8 cellular contexts compared by ENCODE assay signal in the genomic region with DNA sequence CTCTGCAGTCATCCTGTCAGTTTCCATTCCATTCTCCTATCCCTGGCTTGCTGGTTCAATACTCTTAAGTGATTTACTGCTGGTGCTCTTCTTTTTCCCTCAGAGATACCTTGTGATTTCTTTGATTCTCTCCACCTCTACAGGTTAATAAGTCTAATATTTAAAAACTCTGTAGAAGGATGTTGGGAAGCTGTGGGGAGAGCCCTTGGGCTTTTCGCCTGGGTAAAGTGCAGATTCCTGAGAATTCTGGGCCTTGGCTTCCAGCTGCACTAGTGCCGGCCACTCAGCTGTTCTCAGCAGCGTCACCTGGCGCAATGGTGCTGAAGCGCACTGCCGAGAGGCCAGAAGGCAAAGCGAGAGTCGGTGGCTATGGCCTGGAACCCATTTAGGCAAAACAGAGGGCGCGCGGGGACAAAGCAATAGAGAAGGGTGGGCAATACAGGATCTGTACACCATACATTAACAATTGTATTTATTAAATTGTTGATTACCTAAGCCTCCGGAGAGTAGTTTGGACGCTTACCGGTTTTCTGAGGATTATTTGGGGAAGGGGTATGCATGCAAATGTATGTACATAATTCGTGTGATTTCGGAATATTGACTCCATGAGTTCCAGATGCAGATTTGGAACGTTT.
DNase-seq lines count a peak whose midpoint lies in the region; ATAC-seq and TF ChIP-seq lines count a peak whose summit lies in the region.
"Not testable (repeated sequence)": the region's sequence is repeated elsewhere in the genome, so short reads cannot be mapped to it uniquely, and the experiment has no call there.

No MANE protein-coding gene starts in this region.

- not testable (repeated sequence) for TF ChIP-seq EP300 in upper lobe of left lung (IDR thresholded peaks at IDR 0.05)

- not testable (repeated sequence) for H2AFZ ChIP-seq in H9 (ENCODE audit: low read length)

- not testable (repeated sequence) for H3K79me1 ChIP-seq in H9 (ENCODE audit: insufficient read depth, low read depth, low read length, poor library complexity, severe bottlenecking)

- not testable (repeated sequence) for H3K4me1 Mint-ChIP-seq in H9, WTC11

- H3K79me2 ChIP-seq in H9 (ENCODE audit: insufficient read depth, low read length) = not testable (repeated sequence)

- H2BK5ac ChIP-seq in H9 (ENCODE audit: insufficient read length, low read length) = not testable (repeated sequence)

- not testable (repeated sequence) for H3K4me1 ChIP-seq in H9 (ENCODE audit: insufficient read depth, low read length); mucosa of descending colon (ENCODE audit: low read depth); upper lobe of left lung

- H3K23me2 ChIP-seq in H9 (ENCODE audit: insufficient read length, low read depth, low read length, poor library complexity, severe bottlenecking) = not testable (repeated sequence)

- not testable (repeated sequence) for H3K4me2 ChIP-seq in H9 (ENCODE audit: insufficient read depth, insufficient read length, low read length)

- H3K9ac ChIP-seq in H9 (ENCODE audit: extremely low read depth, insufficient read length, low read length) = not testable (repeated sequence)

- no CpG with 5 or more reads among the region's 17 CpGs for WGBS in H9 (ENCODE audit: extremely low coverage, insufficient read length, low lambda C conversion rate)
- WGBS in upper lobe of left lung, 2 donors = 14 to 60% methylated on average over 1 of the region's 17 CpGs

- H3K18ac ChIP-seq in H9 (ENCODE audit: insufficient read length, low read depth, low read length) = not testable (repeated sequence)

- H3K36me3 ChIP-seq in mucosa of descending colon (ENCODE audit: low read depth); upper lobe of left lung: not testable (repeated sequence)

- H3K23ac ChIP-seq in H9 (ENCODE audit: insufficient read length, low read depth, low read length) = not testable (repeated sequence)

- H3K4ac ChIP-seq in H9 (ENCODE audit: low read depth, low read length) = not testable (repeated sequence)

- not testable (repeated sequence) for H3K27me3 Mint-ChIP-seq in H9 (ENCODE audit: low read depth); WTC11 (ENCODE audit: low read depth)

- H4K8ac ChIP-seq in H9 (replicated peaks; ENCODE audit: insufficient read length, low read depth, low read length) = not testable (repeated sequence)

- H2AK5ac ChIP-seq in H9 (ENCODE audit: insufficient read length, low read length) = not testable (repeated sequence)

- peak; percentile 39; the same call in 2 of the 3 replicates for TF ChIP-seq CTCF in H9 (conservative IDR thresholded peaks at IDR 0.05)
- TF ChIP-seq CTCF in WTC11 (IDR thresholded peaks at IDR 0.05); mucosa of descending colon (IDR thresholded peaks at IDR 0.05): not testable (repeated sequence)
- peak; percentile 3 for TF ChIP-seq CTCF in epithelial cell of esophagus (IDR thresholded peaks at IDR 0.05; ENCODE audit: insufficient read depth, low read depth, low read length, missing control alignments)
- peak in 1 of 6 experiments; percentile 8 for TF ChIP-seq CTCF in upper lobe of left lung (IDR thresholded peaks at IDR 0.05)

- H2BK20ac ChIP-seq in H9 (ENCODE audit: low read depth, low read length, poor library complexity, severe bottlenecking) = not testable (repeated sequence)

- not testable (repeated sequence) for H3K27me3 ChIP-seq in H9 (ENCODE audit: insufficient read depth, low read length); upper lobe of left lung

- H3K9me3 ChIP-seq in H9 (ENCODE audit: control insufficient read depth, low read depth, low read length); mucosa of descending colon; upper lobe of left lung: not testable (repeated sequence)

- H3K27ac ChIP-seq in H9 (ENCODE audit: insufficient read length, low read depth, low read length); upper lobe of left lung: not testable (repeated sequence)

- intact Hi-C loops in left ventricle myocardium superior (cut with micrococcal nuclease); mucosa of descending colon (cut with DNase I, micrococcal nuclease): not testable (repeated sequence)

- H2BK120ac ChIP-seq in H9 (ENCODE audit: low read depth, low read length, poor library complexity, severe bottlenecking) = not testable (repeated sequence)

- H3K27ac Mint-ChIP-seq in H9, WTC11: not testable (repeated sequence)

- H3K4me3 ChIP-seq in epithelial cell of esophagus (ENCODE audit: low read length); mucosa of descending colon; upper lobe of left lung: not testable (repeated sequence)

- H2BK12ac ChIP-seq in H9 (ENCODE audit: insufficient read length, low read depth, low read length) = not testable (repeated sequence)

- peak; percentile 49 for ATAC-seq in GM18502 (IDR thresholded peaks at IDR 0.05; ENCODE audit: poor library complexity, unreplicated experiment)
- peak; percentile 82 for ATAC-seq in WTC11
- peak; percentile 95 for ATAC-seq in left ventricle myocardium superior
- peak; percentile 89 for ATAC-seq in mucosa of descending colon
- ATAC-seq in upper lobe of left lung (ENCODE audit: low FRiP score in 2 of 2) = peak; percentile 90 to 93

- not testable (repeated sequence) for TF ChIP-seq POLR2A in upper lobe of left lung (IDR thresholded peaks at IDR 0.05)

- H2BK15ac ChIP-seq in H9 (ENCODE audit: low read depth, low read length) = not testable (repeated sequence)

- not testable (repeated sequence) for H4K20me1 ChIP-seq in H9 (ENCODE audit: control insufficient read depth, insufficient read depth, insufficient read length)

- H3K36me3 Mint-ChIP-seq in H9 (ENCODE audit: insufficient read depth in 1 of 3, low read depth in 3 of 3); WTC11: not testable (repeated sequence)

- POLR2A ChIA-PET in WTC11 (lab: Charles Lee) = not testable (repeated sequence)

- H4K91ac ChIP-seq in H9 (ENCODE audit: insufficient read length, low read depth, low read length) = not testable (repeated sequence)

- H3K56ac ChIP-seq in H9 (ENCODE audit: insufficient read length, low read depth, low read length) = not testable (repeated sequence)

- H3K14ac ChIP-seq in H9 (ENCODE audit: insufficient read depth, low read length) = not testable (repeated sequence)

- CTCF ChIA-PET in WTC11 (lab: Charles Lee) = not testable (repeated sequence)

- not testable (repeated sequence) for H4K5ac ChIP-seq in H9 (ENCODE audit: insufficient read length, low read depth, low read length)

- H3T11ph ChIP-seq in H9 (ENCODE audit: low read length) = not testable (repeated sequence)

- not testable (repeated sequence) for H3K9me3 Mint-ChIP-seq in H9, WTC11

- not testable (repeated sequence) for H3K4me3 Mint-ChIP-seq in H9, WTC11

- DNase-seq in H9; WTC11 (ENCODE audit: low spot score); epithelial cell of esophagus (ENCODE audit: low read depth); left ventricle myocardium superior; mucosa of descending colon; upper lobe of left lung: not testable (repeated sequence)
- peak; percentile 12 for DNase-seq in HT-29 (ENCODE audit: low spot score)
